In the genomic region with DNA sequence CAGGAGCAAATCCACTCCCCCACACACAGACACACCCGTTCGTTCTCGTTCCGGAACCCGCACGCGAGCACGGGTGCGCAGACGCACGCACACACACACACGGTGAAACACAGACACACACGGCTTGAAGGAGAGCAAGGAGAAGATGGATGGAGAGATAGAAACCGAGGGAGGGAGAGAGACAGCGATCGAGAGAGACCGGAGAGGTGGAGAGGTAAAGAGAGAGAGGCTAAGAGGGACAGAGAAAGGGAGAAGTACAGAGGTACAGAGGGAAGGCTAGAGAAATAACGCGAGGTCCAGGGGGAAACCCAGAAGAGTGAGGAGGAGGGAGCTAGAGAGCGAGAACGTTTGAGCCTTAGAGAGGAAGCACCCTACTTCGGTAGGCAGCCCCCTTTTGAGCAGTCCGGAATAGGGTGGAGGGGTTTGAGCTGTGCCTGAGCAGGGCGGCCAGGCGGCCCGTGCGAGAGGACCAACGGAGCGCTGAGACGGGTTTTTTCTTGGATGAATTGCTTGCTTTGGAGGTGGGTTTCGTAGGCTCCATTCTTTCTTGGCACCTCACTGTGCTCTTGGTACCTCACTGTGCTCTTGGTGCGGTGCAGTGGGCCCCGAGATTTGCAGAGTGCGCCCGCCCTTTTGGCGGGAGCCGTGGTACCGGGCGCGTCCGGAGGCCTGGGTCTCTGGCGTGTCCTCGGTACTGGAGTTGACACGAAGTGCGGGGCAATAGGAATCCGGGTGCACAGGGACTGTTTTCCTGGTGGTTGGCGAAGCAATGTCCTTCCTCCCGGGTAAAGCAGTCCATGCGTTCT, we compare ENCODE assay signal across 1 cellular context.
TF ChIP-seq lines count a peak whose summit lies in the region.

No MANE protein-coding gene starts in this region.

TF ChIP-seq in HEK293, 187 proteins besides CTCF, POLR2A, EP300 and RAD21 (continued from another document and continues in another):
- TF ChIP-seq ZNF596 (tag by site-specific recombination; IDR thresholded peaks at IDR 0.05) (peak; percentile 90), ZNF274 (IDR thresholded peaks at IDR 0.05; ENCODE audit: low read length) (no peak), ZNF274 (tag by site-specific recombination; IDR thresholded peaks at IDR 0.05; ENCODE audit: borderline replicate concordance) (no peak), FEZF1 (tag by site-specific recombination; IDR thresholded peaks at IDR 0.05) (no peak), KLF8 (tag by site-specific recombination; IDR thresholded peaks at IDR 0.05) (peak; percentile 76), IKZF3 (tag by site-specific recombination; IDR thresholded peaks at IDR 0.05) (no peak), ZNF623 (tag by site-specific recombination; IDR thresholded peaks at IDR 0.05) (no peak), GLI4 (tag by site-specific recombination; IDR thresholded peaks at IDR 0.05) (0 out of 2 replicates have a peak, but pooled peaks have one; percentile 7), ZNF174 (tag by site-specific recombination; IDR thresholded peaks at IDR 0.05) (no peak), SETDB1 (IDR thresholded peaks at IDR 0.05; ENCODE audit: insufficient read length, low read length) (no peak), ZNF610 (tag by site-specific recombination; IDR thresholded peaks at IDR 0.05; ENCODE audit: borderline replicate concordance) (no peak), YY1 (tag by site-specific recombination; IDR thresholded peaks at IDR 0.05) (no peak), ZNF112 (tag by site-specific recombination; IDR thresholded peaks at IDR 0.05) (no peak), ZNF214 (tag by site-specific recombination; IDR thresholded peaks at IDR 0.05; ENCODE audit: borderline replicate concordance) (no peak), ZSCAN16 (tag by site-specific recombination; IDR thresholded peaks at IDR 0.05) (no peak), ZNF561 (tag by site-specific recombination; IDR thresholded peaks at IDR 0.05; ENCODE audit: borderline replicate concordance) (no peak), ZBTB1 (tag by site-specific recombination; IDR thresholded peaks at IDR 0.05) (no peak), ZNF514 (tag by site-specific recombination; IDR thresholded peaks at IDR 0.05) (no peak), ZNF157 (tag by site-specific recombination; IDR thresholded peaks at IDR 0.05) (no peak), ZNF558 (tag by site-specific recombination; IDR thresholded peaks at IDR 0.05) (no peak), GFI1B (tag by site-specific recombination; IDR thresholded peaks at IDR 0.05) (no peak), MEIS1 (CRISPR knock-in tag; IDR thresholded peaks at IDR 0.05; ENCODE audit: borderline replicate concordance) (no peak), ZNF202 (tag by site-specific recombination; IDR thresholded peaks at IDR 0.05; ENCODE audit: borderline replicate concordance) (peak; percentile 58; the same call in 1 of the 2 replicates), PRDM1 (tag by site-specific recombination; IDR thresholded peaks at IDR 0.05) (peak; percentile 88), ZBTB7A (tag by site-specific recombination; IDR thresholded peaks at IDR 0.05; ENCODE audit: low read depth) (0 out of 2 replicates have a peak, but pooled peaks have one; percentile 20), ZNF768 (tag by site-specific recombination; IDR thresholded peaks at IDR 0.05) (no peak), ZNF133 (tag by site-specific recombination; IDR thresholded peaks at IDR 0.05) (peak; percentile 65), GLI2 (tag by site-specific recombination; IDR thresholded peaks at IDR 0.05; ENCODE audit: borderline replicate concordance, low read depth) (no peak), ZNF146 (tag by site-specific recombination; IDR thresholded peaks at IDR 0.05) (no peak), BCL6B (tag by site-specific recombination; IDR thresholded peaks at IDR 0.05) (no peak), HOXA7 (CRISPR knock-in tag; IDR thresholded peaks at IDR 0.05; ENCODE audit: borderline replicate concordance) (no peak), ZFHX2 (tag by site-specific recombination; conservative IDR thresholded peaks at IDR 0.05) (0 out of 2 replicates have a peak, but pooled peaks have one; percentile 5), HOXC10 (CRISPR knock-in tag; IDR thresholded peaks at IDR 0.05) (no peak), ZNF404 (tag by site-specific recombination; IDR thresholded peaks at IDR 0.05) (no peak), ZBTB6 (tag by site-specific recombination; IDR thresholded peaks at IDR 0.05) (0 out of 2 replicates have a peak, but pooled peaks have one; percentile 4), ZBTB20 (tag by site-specific recombination; IDR thresholded peaks at IDR 0.05) (no peak), ZNF132 (tag by site-specific recombination; IDR thresholded peaks at IDR 0.05; ENCODE audit: borderline replicate concordance) (no peak), ZNF501 (tag by site-specific recombination; IDR thresholded peaks at IDR 0.05) (no peak), TCF7L2 (IDR thresholded peaks at IDR 0.05; ENCODE audit: borderline replicate concordance, low read depth, low read length) (no peak), ZNF521 (tag by site-specific recombination; IDR thresholded peaks at IDR 0.05) (no peak), HOXD13 (CRISPR knock-in tag; IDR thresholded peaks at IDR 0.05; ENCODE audit: borderline replicate concordance) (no peak), ZBTB17 (tag by site-specific recombination; IDR thresholded peaks at IDR 0.05) (no peak; the same call in 1 of the 2 replicates), OVOL3 (tag by site-specific recombination; IDR thresholded peaks at IDR 0.05) (no peak)
- TF ChIP-seq, protein P1, sequence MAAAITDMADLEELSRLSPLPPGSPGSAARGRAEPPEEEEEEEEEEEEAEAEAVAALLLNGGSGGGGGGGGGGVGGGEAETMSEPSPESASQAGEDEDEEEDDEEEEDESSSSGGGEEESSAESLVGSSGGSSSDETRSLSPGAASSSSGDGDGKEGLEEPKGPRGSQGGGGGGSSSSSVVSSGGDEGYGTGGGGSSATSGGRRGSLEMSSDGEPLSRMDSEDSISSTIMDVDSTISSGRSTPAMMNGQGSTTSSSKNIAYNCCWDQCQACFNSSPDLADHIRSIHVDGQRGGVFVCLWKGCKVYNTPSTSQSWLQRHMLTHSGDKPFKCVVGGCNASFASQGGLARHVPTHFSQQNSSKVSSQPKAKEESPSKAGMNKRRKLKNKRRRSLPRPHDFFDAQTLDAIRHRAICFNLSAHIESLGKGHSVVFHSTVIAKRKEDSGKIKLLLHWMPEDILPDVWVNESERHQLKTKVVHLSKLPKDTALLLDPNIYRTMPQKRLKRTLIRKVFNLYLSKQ (tag by site-specific recombination; IDR thresholded peaks at IDR 0.05; ENCODE audit: borderline replicate concordance) = no peak
- TF ChIP-seq, protein P2, sequence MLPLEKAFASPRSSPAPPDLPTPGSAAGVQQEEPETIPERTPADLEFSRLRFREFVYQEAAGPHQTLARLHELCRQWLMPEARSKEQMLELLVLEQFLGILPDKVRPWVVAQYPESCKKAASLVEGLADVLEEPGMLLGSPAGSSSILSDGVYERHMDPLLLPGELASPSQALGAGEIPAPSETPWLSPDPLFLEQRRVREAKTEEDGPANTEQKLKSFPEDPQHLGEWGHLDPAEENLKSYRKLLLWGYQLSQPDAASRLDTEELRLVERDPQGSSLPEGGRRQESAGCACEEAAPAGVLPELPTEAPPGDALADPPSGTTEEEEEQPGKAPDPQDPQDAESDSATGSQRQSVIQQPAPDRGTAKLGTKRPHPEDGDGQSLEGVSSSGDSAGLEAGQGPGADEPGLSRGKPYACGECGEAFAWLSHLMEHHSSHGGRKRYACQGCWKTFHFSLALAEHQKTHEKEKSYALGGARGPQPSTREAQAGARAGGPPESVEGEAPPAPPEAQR (tag by site-specific recombination; IDR thresholded peaks at IDR 0.05) = no peak
- TF ChIP-seq, protein P3, sequence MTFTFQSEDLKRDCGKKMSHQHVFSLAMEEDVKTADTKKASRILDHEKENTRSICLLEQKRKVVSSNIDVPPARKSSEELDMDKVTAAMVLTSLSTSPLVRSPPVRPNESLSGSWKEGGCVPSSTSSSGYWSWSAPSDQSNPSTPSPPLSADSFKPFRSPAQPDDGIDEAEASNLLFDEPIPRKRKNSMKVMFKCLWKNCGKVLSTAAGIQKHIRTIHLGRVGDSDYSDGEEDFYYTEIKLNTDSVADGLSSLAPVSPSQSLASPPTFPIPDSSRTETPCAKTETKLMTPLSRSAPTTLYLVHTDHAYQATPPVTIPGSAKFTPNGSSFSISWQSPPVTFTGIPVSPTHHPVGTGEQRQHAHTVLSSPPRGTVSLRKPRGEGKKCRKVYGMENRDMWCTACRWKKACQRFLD (tag by site-specific recombination; IDR thresholded peaks at IDR 0.05) = no peak
- TF ChIP-seq, protein P4, sequence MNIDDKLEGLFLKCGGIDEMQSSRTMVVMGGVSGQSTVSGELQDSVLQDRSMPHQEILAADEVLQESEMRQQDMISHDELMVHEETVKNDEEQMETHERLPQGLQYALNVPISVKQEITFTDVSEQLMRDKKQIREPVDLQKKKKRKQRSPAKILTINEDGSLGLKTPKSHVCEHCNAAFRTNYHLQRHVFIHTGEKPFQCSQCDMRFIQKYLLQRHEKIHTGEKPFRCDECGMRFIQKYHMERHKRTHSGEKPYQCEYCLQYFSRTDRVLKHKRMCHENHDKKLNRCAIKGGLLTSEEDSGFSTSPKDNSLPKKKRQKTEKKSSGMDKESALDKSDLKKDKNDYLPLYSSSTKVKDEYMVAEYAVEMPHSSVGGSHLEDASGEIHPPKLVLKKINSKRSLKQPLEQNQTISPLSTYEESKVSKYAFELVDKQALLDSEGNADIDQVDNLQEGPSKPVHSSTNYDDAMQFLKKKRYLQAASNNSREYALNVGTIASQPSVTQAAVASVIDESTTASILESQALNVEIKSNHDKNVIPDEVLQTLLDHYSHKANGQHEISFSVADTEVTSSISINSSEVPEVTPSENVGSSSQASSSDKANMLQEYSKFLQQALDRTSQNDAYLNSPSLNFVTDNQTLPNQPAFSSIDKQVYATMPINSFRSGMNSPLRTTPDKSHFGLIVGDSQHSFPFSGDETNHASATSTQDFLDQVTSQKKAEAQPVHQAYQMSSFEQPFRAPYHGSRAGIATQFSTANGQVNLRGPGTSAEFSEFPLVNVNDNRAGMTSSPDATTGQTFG (tag by site-specific recombination; IDR thresholded peaks at IDR 0.05; ENCODE audit: borderline replicate concordance) = no peak
- TF ChIP-seq, protein P5, sequence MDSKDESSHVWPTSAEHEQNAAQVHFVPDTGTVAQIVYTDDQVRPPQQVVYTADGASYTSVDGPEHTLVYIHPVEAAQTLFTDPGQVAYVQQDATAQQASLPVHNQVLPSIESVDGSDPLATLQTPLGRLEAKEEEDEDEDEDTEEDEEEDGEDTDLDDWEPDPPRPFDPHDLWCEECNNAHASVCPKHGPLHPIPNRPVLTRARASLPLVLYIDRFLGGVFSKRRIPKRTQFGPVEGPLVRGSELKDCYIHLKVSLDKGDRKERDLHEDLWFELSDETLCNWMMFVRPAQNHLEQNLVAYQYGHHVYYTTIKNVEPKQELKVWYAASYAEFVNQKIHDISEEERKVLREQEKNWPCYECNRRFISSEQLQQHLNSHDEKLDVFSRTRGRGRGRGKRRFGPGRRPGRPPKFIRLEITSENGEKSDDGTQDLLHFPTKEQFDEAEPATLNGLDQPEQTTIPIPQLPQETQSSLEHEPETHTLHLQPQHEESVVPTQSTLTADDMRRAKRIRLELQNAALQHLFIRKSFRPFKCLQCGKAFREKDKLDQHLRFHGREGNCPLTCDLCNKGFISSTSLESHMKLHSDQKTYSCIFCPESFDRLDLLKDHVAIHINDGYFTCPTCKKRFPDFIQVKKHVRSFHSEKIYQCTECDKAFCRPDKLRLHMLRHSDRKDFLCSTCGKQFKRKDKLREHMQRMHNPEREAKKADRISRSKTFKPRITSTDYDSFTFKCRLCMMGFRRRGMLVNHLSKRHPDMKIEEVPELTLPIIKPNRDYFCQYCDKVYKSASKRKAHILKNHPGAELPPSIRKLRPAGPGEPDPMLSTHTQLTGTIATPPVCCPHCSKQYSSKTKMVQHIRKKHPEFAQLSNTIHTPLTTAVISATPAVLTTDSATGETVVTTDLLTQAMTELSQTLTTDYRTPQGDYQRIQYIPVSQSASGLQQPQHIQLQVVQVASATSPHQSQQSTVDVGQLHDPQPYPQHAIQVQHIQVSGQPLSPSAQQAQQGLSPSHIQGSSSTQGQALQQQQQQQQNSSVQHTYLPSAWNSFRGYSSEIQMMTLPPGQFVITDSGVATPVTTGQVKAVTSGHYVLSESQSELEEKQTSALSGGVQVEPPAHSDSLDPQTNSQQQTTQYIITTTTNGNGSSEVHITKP (tag by site-specific recombination; IDR thresholded peaks at IDR 0.05) = no peak
- TF ChIP-seq, protein P6, sequence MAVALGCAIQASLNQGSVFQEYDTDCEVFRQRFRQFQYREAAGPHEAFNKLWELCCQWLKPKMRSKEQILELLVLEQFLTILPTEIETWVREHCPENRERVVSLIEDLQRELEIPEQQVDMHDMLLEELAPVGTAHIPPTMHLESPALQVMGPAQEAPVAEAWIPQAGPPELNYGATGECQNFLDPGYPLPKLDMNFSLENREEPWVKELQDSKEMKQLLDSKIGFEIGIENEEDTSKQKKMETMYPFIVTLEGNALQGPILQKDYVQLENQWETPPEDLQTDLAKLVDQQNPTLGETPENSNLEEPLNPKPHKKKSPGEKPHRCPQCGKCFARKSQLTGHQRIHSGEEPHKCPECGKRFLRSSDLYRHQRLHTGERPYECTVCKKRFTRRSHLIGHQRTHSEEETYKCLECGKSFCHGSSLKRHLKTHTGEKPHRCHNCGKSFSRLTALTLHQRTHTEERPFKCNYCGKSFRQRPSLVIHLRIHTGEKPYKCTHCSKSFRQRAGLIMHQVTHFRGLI (tag by site-specific recombination; IDR thresholded peaks at IDR 0.05) = no peak
- TF ChIP-seq, protein P7, sequence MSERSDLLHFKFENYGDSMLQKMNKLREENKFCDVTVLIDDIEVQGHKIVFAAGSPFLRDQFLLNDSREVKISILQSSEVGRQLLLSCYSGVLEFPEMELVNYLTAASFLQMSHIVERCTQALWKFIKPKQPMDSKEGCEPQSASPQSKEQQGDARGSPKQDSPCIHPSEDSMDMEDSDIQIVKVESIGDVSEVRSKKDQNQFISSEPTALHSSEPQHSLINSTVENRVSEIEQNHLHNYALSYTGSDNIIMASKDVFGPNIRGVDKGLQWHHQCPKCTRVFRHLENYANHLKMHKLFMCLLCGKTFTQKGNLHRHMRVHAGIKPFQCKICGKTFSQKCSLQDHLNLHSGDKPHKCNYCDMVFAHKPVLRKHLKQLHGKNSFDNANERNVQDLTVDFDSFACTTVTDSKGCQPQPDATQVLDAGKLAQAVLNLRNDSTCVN (tag by site-specific recombination; optimal IDR thresholded peaks at IDR 0.05) = no peak
